8 cellular contexts compared by ENCODE assay signal in the genomic region with DNA sequence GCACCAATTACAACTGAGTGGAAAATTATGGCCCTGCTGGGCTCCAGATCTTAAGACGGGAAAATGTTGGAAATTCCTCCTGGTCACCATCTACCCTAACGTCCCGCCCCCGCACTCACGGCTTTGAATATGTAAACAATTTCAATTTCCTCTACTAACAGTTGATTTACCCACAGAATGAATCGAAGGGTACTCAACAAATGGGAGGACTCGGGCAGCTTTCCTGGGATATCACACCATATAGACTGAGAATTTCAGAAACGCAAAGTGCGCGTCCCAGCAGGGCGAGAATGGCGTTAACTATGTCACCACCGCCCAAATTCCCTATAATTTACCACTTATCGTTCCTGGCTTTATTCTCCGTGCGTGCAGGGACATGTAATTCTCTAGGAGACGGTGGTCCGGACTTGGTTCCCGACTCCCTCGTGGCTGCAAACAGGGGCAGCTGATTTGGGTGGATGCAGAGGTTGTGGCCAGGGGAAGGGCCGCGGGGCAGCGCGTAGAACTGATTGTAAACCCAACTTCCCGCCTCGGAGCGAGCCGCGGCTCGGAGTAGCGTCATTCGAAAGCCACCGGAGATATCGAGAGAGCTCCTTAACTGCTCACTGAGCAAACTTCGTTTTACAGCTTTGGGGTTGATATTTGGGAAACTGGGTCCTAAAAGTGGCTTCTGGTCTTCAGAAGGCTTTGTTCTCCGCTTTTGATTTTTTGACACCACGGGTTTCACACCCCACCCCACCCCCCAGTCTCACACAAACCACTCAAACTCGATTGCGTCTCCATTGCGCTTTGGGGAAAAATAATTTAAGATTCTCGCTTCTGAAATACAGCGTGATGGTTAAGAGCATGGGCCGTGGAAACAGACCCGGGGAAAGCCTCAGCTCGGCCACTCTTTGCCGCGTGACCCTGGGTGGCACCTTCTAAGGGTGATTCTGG. TPM values are rescaled to one million over a fixed set of nuclear protein-coding genes. Genes with fewer than 3 reads are reported as not detected.
A peak's percentile ranks its signal among the peaks of the same experiment; 100 is the strongest.
DNase-seq lines count a peak whose midpoint lies in the region; ATAC-seq and TF ChIP-seq lines count a peak whose summit lies in the region.

No MANE protein-coding gene starts in this region.

- no peak overlapping the region for H3K27ac Mint-ChIP-seq in activated naive CD8-positive, alpha-beta T cell

- peaks cover 8% of the 10 kb centered on the region for H3K9me3 Mint-ChIP-seq in activated naive CD8-positive, alpha-beta T cell (ENCODE audit: low read depth)

- no peak for TF ChIP-seq EP300 in transverse colon (IDR thresholded peaks at IDR 0.05; ENCODE audit: low read depth)

- DNase-seq in BJ (ENCODE audit: low read depth) (no peak), kidney tubule cell (ENCODE audit: low spot score) (peak; percentile 17), transverse colon (peak; percentile 24), SK-N-DZ (ENCODE audit: low spot score) (no peak)
- DNase-seq in stimulated activated naive CD4-positive, alpha-beta T cell treated with Interleukin-2 at 50 U/mL for 16 hours (lab: John Stamatoyannopoulos, UW) = no peak

- H3K4me1 ChIP-seq in transverse colon = peaks cover 4 to 27% (median 12%) of the 10 kb centered on the region in 4 donors

- intact Hi-C loops in transverse colon (cut with DNase I; ENCODE audit: low total_unique reads) = no loop called here

- CTCF ChIA-PET in BJ (lab: Yijun Ruan, JAX) = interaction anchor here (0.7 kb wide), 1 partner anchor 11 kb away, joined by 3 read pairs; no protein-coding TSS in a partner anchor

- H3K4me3 ChIP-seq in BJ (ENCODE audit: low read depth, low read length) (peak overlapping the region; percentile 18), transverse colon (peak overlapping the region in 3 of 4 donors; percentile 25 to 49 (median 36))

- TF ChIP-seq CTCF in BJ (IDR thresholded peaks at IDR 0.05; ENCODE audit: insufficient read depth, low read depth, low read length) (no peak), transverse colon (IDR thresholded peaks at IDR 0.05) (no peak)

- peaks cover 59% of the 10 kb centered on the region for H3K27me3 Mint-ChIP-seq in activated naive CD8-positive, alpha-beta T cell

- H3K4me3 Mint-ChIP-seq in activated naive CD8-positive, alpha-beta T cell = peak overlapping the region; percentile 84

- no peak for TF ChIP-seq POLR2A in transverse colon (IDR thresholded peaks at IDR 0.05)

- H3K36me3 Mint-ChIP-seq in activated naive CD8-positive, alpha-beta T cell = peaks cover 5% of the 10 kb centered on the region

- in situ Hi-C loops in transverse colon (cut with MboI; ENCODE audit: low pct_ligation_motif_present in 1 of 4, low pct_unique_long_range_greater_than_20kb in 1 of 4, low sequenced_read_pairs in 3 of 4) = no loop called here

- no peaks in the 10 kb centered on the region for H3K9me3 ChIP-seq in transverse colon

- H3K4me1 Mint-ChIP-seq in activated naive CD8-positive, alpha-beta T cell (ENCODE audit: low read depth) = peaks cover 24% of the 10 kb centered on the region

- 8% methylated on average over 5 to 47 of the region's 47 CpGs for WGBS in transverse colon (ENCODE audit: low coverage in 1 of 2), 2 donors

- no peaks in the 10 kb centered on the region for H3K36me3 ChIP-seq in BJ (ENCODE audit: control insufficient read depth, insufficient read depth, low read length)
- no peaks in the 10 kb centered on the region for H3K36me3 ChIP-seq in transverse colon

- H3K27me3 ChIP-seq in BJ (ENCODE audit: control insufficient read depth, insufficient read depth, low read length) = peaks cover 17% of the 10 kb centered on the region
- H3K27me3 ChIP-seq in transverse colon = peaks cover 90% of the 10 kb centered on the region

- peak; percentile 52 for ATAC-seq in HG02885 (IDR thresholded peaks at IDR 0.05; ENCODE audit: poor library complexity, unreplicated experiment)
- ATAC-seq in GM21526 (IDR thresholded peaks at IDR 0.05; ENCODE audit: low FRiP score, unreplicated experiment) = no peak

- POLR2A ChIA-PET in BJ (lab: Charles Lee) = no interaction called here

- peak overlapping the region in 3 of 4 donors; percentile 30 to 64 (median 60) for H3K27ac ChIP-seq in transverse colon

RNA-seq across cellular contexts. Expression of a gene that starts 17.6 kb away (rescaled TPM):
- 9.9 and 11.7 TPM in 2 replicates for polyA plus RNA-seq in BJ (2011; rRNA removed)
- 6.5 and 6.7 TPM in 2 replicates for polyA minus RNA-seq in BJ (2011; rRNA and poly(A)+ RNA removed)
- 10 to 100 TPM; 12.6 to 26.1 (median 16.7) TPM for total RNA-seq in transverse colon
- polyA plus RNA-seq in SK-N-DZ (2014; cell fraction: cytosol; rRNA removed) = 36.5 and 38.6 TPM in 2 replicates
- polyA plus RNA-seq in SK-N-DZ (2014; cell fraction: nucleus; rRNA removed) = 31.8 and 67.5 TPM in 2 replicates

RNA-seq across cellular contexts. Expression of a gene that starts 44.6 kb away (rescaled TPM):
- polyA plus RNA-seq in BJ (2011; rRNA removed) = 3.0 and 3.3 TPM in 2 replicates
- polyA minus RNA-seq in BJ (2011; rRNA and poly(A)+ RNA removed) = 1.8 and 4.1 TPM in 2 replicates
- 1 to 10 TPM in 3 of 4 donors, under 1 TPM in 1; 0.60 to 9.0 (median 4.9) TPM for total RNA-seq in transverse colon
- 3.8 and 4.1 TPM in 2 replicates for polyA plus RNA-seq in SK-N-DZ (2014; cell fraction: cytosol; rRNA removed)
- 3.3 and 4.7 TPM in 2 replicates for polyA plus RNA-seq in SK-N-DZ (2014; cell fraction: nucleus; rRNA removed)

RNA-seq across cellular contexts. Expression of a gene that starts 51.6 kb away (rescaled TPM):
- polyA plus RNA-seq in BJ (2011; rRNA removed) = 0.72 TPM in 2 replicates
- polyA minus RNA-seq in BJ (2011; rRNA and poly(A)+ RNA removed) = 0.19 and 0.36 TPM in 2 replicates
- total RNA-seq in transverse colon = 1 to 10 TPM in 1 of 4 donors, under 1 TPM in 2, not detected in 1; 0.55 to 7.9 (median 0.64) TPM
- not detected in 2 replicates for polyA plus RNA-seq in SK-N-DZ (2014; cell fraction: cytosol; rRNA removed)
- polyA plus RNA-seq in SK-N-DZ (2014; cell fraction: nucleus; rRNA removed) = not detected in 2 replicates

RNA-seq across cellular contexts. Expression of a gene that starts 59.4 kb away (rescaled TPM):
- polyA plus RNA-seq in BJ (2011; rRNA removed) = 14.6 and 19.5 TPM in 2 replicates
- polyA minus RNA-seq in BJ (2011; rRNA and poly(A)+ RNA removed) = 12.0 and 12.3 TPM in 2 replicates
- total RNA-seq in transverse colon = 10 to 100 TPM; 13.9 to 19.4 (median 17.6) TPM
- 20.4 and 22.8 TPM in 2 replicates for polyA plus RNA-seq in SK-N-DZ (2014; cell fraction: cytosol; rRNA removed)
- 26.2 and 46.7 TPM in 2 replicates for polyA plus RNA-seq in SK-N-DZ (2014; cell fraction: nucleus; rRNA removed)

Comparison
In these comparisons a context has a peak if more than half of its experiments do, and no peak if none do; other contexts are left out.
1. DNase-seq: peak in kidney tubule cell (single experiment) and transverse colon (single experiment); none in BJ (single experiment), stimulated activated naive CD4-positive, alpha-beta T cell treated with Interleukin-2 at 50 U/mL for 16 hours (single experiment) and SK-N-DZ (single experiment).